Comparison of ENCODE assay signal across 25 cellular contexts in the genomic region with DNA sequence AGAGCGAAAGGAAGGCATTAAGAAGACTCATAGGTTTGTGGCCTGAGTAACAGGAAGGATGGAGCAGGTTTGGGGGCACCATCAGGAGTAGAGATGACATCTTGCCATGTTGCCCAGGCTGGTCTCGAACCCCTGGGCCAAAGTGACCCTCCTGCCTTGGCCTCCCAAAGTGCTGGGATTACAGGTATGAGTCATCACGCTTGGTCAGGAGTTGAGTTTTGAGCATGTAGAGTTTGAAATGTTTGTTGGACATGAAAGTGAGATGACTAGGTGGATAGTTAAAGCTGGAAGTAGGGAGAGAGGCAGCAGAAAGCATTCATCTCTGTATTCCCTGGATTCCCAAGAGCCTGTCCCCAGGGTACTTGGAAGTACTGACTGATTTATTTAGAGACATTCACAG.
DNase-seq lines count a peak whose midpoint lies in the region; ATAC-seq, FAIRE-seq and TF ChIP-seq lines count a peak whose summit lies in the region.
"Had no signal": no experiment of that assay in that cellular context is flagged by ENCODE, and none has a peak within 500 bp of the region (broad histone marks: within the 10 kb centered on the region; RNA-seq: fewer than 3 reads in every experiment).

No MANE protein-coding gene starts in this region.

- H3K27ac ChIP-seq in breast epithelium: no peak overlapping the region
- H3K27ac ChIP-seq: gastrocnemius medialis, sigmoid colon, stomach, vagina had no signal

- H3K4me3 ChIP-seq in breast epithelium: no peak overlapping the region
- no peak overlapping the region for H3K4me3 ChIP-seq in bronchial epithelial cell (ENCODE audit: low read depth, low read length)
- H3K4me3 ChIP-seq: gastrocnemius medialis, sigmoid colon, stomach, thyroid gland, vagina had no signal

- DNase-seq in MCF 10A (ENCODE audit: unreplicated experiment) (peak; percentile 5), breast epithelium (ENCODE audit: low spot score in 2 of 2) (no peak), HFFc6 (no peak), bronchial epithelial cell (ENCODE audit: low read depth) (peak; percentile 12), renal cortical epithelial cell (ENCODE audit: low read depth) (peak; percentile 21), HEK293T (ENCODE audit: extremely low spot score) (no peak)
- DNase-seq: activated CD4-positive, alpha-beta T cell treated with anti-CD3 and anti-CD28 coated beads for 48 hours; activated gamma-delta T cell; activated T-cell treated with anti-CD3 and anti-CD28 coated beads, Interleukin-2, amount 50 U/mL, for 24 hours; CD8-positive, alpha-beta memory T cell; central memory CD4-positive, alpha-beta T cell; gastrocnemius medialis; NCI-H1048; SIG-M5; sigmoid colon; stimulated activated CD4-positive, alpha-beta T cell treated with anti-CD3 and anti-CD28 coated beads, Interleukin-4, amount 100 ng/mL, for 1 hour; stomach; SW 1271 had no signal

- BruUV-seq in MCF 10A (replicated peaks; lab: Mats Ljungman, UMichigan): no TSS peak

- FAIRE-seq in bronchial epithelial cell (lab: Jason Lieb, UNC): peak; percentile 66
- FAIRE-seq: astrocyte, G401.6 had no signal

- no peak for TF ChIP-seq CTCF in MCF 10A (IDR thresholded peaks at IDR 0.05; ENCODE audit: unreplicated experiment)
- no peak for TF ChIP-seq CTCF in breast epithelium (IDR thresholded peaks at IDR 0.05)
- TF ChIP-seq CTCF in HFFc6 (IDR thresholded peaks at IDR 0.05): no peak
- TF ChIP-seq CTCF in bronchial epithelial cell (IDR thresholded peaks at IDR 0.05; ENCODE audit: insufficient read depth, low read length, severe bottlenecking): no peak

- H3K36me3 Mint-ChIP-seq in MCF 10A (ENCODE audit: insufficient read depth, unreplicated experiment) (peaks cover 19% of the 10 kb centered on the region), HFFc6 (ENCODE audit: low read depth) (peaks cover 10% of the 10 kb centered on the region; the same call in 1 of the 2 replicates)

- H3K27ac Mint-ChIP-seq in MCF 10A (ENCODE audit: low read depth, unreplicated experiment): no peak overlapping the region
- peak overlapping the region; percentile 8; the same call in 1 of the 2 replicates for H3K27ac Mint-ChIP-seq in HFFc6
- H3K27ac Mint-ChIP-seq: activated T-cell treated with anti-CD3 and anti-CD28 coated beads, Interleukin-2, amount 50 U/mL, for 24 hours; progenitor cell of endocrine pancreas had no signal

- H3K4me1 Mint-ChIP-seq in MCF 10A (ENCODE audit: insufficient read depth, unreplicated experiment): peaks cover 39% of the 10 kb centered on the region
- H3K4me1 Mint-ChIP-seq in HFFc6 (ENCODE audit: low read depth): peaks cover 40% of the 10 kb centered on the region

- H3K9me3 Mint-ChIP-seq in MCF 10A (ENCODE audit: unreplicated experiment) (no peaks in the 10 kb centered on the region), HFFc6 (no peaks in the 10 kb centered on the region)
- H3K9me3 Mint-ChIP-seq: activated T-cell treated with anti-CD3 and anti-CD28 coated beads, Interleukin-2, amount 50 U/mL, for 24 hours; CD8-positive, alpha-beta memory T cell had no signal

- H3K27me3 ChIP-seq in breast epithelium: no peaks in the 10 kb centered on the region
- no peaks in the 10 kb centered on the region for H3K27me3 ChIP-seq in bronchial epithelial cell (ENCODE audit: control insufficient read depth, insufficient read depth, low read length)
- H3K27me3 ChIP-seq: gastrocnemius medialis, sigmoid colon, stomach, thyroid gland, vagina had no signal

- H3K4me1 ChIP-seq in breast epithelium: no peaks in the 10 kb centered on the region
- H3K4me1 ChIP-seq: vagina had no signal

- no peak overlapping the region for H3K4me3 Mint-ChIP-seq in MCF 10A (ENCODE audit: unreplicated experiment)
- no peak overlapping the region for H3K4me3 Mint-ChIP-seq in HFFc6
- H3K4me3 Mint-ChIP-seq: activated T-cell treated with anti-CD3 and anti-CD28 coated beads, Interleukin-2, amount 50 U/mL, for 24 hours had no signal

- H3K27me3 Mint-ChIP-seq in MCF 10A (ENCODE audit: insufficient read depth, unreplicated experiment): no peaks in the 10 kb centered on the region
- no peaks in the 10 kb centered on the region for H3K27me3 Mint-ChIP-seq in HFFc6 (ENCODE audit: insufficient read depth)
- H3K27me3 Mint-ChIP-seq: activated T-cell treated with anti-CD3 and anti-CD28 coated beads, Interleukin-2, amount 50 U/mL, for 24 hours; CD8-positive, alpha-beta memory T cell; progenitor cell of endocrine pancreas had no signal

- intact Hi-C loops in MCF 10A (cut with micrococcal nuclease) (no loop called here), breast epithelium (cut with DNase I; ENCODE audit: low total_unique reads) (no loop called here)

- POLR2A ChIA-PET in MCF 10A (lab: Yijun Ruan, JAX): no interaction called here
- POLR2A ChIA-PET in HEK293T (lab: Yijun Ruan, JAX): no interaction called here

- CTCF ChIA-PET in MCF 10A (lab: Yijun Ruan, JAX) (interaction anchor here (1.3 to 2.1 kb wide), 2 partner anchors 14 to 479 kb away, joined by 3 to 6 read pairs; no protein-coding TSS in a partner anchor), HEK293T (lab: Yijun Ruan, JAX) (interaction anchor here (0.7 to 2.0 kb wide), 5 partner anchors 11 to 526 kb away, joined by 3 to 11 read pairs (median 5); a partner anchor contains a TSS)

- no peak for TF ChIP-seq POLR2A in breast epithelium (IDR thresholded peaks at IDR 0.05)

- no peaks in the 10 kb centered on the region for H3K36me3 ChIP-seq in breast epithelium
- peaks cover 4% of the 10 kb centered on the region for H3K36me3 ChIP-seq in bronchial epithelial cell (ENCODE audit: control insufficient read depth, insufficient read depth, low read length)
- H3K36me3 ChIP-seq: thyroid gland, vagina had no signal

- no peak for ATAC-seq in GM21381 (IDR thresholded peaks at IDR 0.05; ENCODE audit: unreplicated experiment)
- ATAC-seq in GM18861 (IDR thresholded peaks at IDR 0.05; ENCODE audit: unreplicated experiment): no peak
- ATAC-seq: gastrocnemius medialis had no signal

- H3K9me3 ChIP-seq in breast epithelium: no peaks in the 10 kb centered on the region
- H3K9me3 ChIP-seq: gastrocnemius medialis, sigmoid colon, stomach, thyroid gland, vagina had no signal

TF ChIP-seq in HEK293T, 16 proteins besides CTCF, POLR2A, EP300 and RAD21:
- TF ChIP-seq FOXA1 (IDR thresholded peaks at IDR 0.05) (no peak), ZNF384 (IDR thresholded peaks at IDR 0.05) (no peak), TARDBP (IDR thresholded peaks at IDR 0.05) (no peak), SP1 (IDR thresholded peaks at IDR 0.05) (no peak), LEF1 (IDR thresholded peaks at IDR 0.05; ENCODE audit: borderline replicate concordance) (no peak), L3MBTL2 (conservative IDR thresholded peaks at IDR 0.05) (no peak), ARNT (IDR thresholded peaks at IDR 0.05) (no peak), FOXK2 (IDR thresholded peaks at IDR 0.05) (no peak), BHLHE40 (IDR thresholded peaks at IDR 0.05; ENCODE audit: borderline replicate concordance) (no peak), FOXM1 (IDR thresholded peaks at IDR 0.05; ENCODE audit: borderline replicate concordance) (no peak), ELF4 (IDR thresholded peaks at IDR 0.05) (no peak), CTBP1 (IDR thresholded peaks at IDR 0.05; ENCODE audit: borderline replicate concordance) (no peak), SUZ12 (IDR thresholded peaks at IDR 0.05) (no peak), HDGF (IDR thresholded peaks at IDR 0.05; ENCODE audit: borderline replicate concordance) (no peak), NFRKB (IDR thresholded peaks at IDR 0.05) (no peak)
- TF ChIP-seq, protein P1, sequence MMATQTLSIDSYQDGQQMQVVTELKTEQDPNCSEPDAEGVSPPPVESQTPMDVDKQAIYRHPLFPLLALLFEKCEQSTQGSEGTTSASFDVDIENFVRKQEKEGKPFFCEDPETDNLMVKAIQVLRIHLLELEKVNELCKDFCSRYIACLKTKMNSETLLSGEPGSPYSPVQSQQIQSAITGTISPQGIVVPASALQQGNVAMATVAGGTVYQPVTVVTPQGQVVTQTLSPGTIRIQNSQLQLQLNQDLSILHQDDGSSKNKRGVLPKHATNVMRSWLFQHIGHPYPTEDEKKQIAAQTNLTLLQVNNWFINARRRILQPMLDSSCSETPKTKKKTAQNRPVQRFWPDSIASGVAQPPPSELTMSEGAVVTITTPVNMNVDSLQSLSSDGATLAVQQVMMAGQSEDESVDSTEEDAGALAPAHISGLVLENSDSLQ (IDR thresholded peaks at IDR 0.05): no peak

Comparison
In these comparisons a context has a peak if more than half of its experiments do, and no peak if none do; other contexts are left out.
1. DNase-seq: peak in MCF 10A (single experiment), bronchial epithelial cell (single experiment) and renal cortical epithelial cell (single experiment); none in breast epithelium (0 of 2), HFFc6 (single experiment) and HEK293T (single experiment).